ENCODE assay signal across 8 cellular contexts in genomic region chr6:47247227-47247797, GRCh38.
DNase-seq lines count a peak whose midpoint lies in the region; ATAC-seq, FAIRE-seq and TF ChIP-seq lines count a peak whose summit lies in the region.

No MANE protein-coding gene starts in this region.

- CTCF ChIA-PET in GM12878 (lab: Yijun Ruan, JAX): interaction anchor here (1.2 to 1.5 kb wide), 2 partner anchors 8 to 58 kb away, joined by 3 read pairs; no protein-coding TSS in a partner anchor

- H2AFZ ChIP-seq in GM12878 (ENCODE audit: control insufficient read depth, low read depth, low read length): no peak overlapping the region

- H3K27ac ChIP-seq in GM12878 (ENCODE audit: control insufficient read depth, insufficient read depth): 0 out of 2 replicates have a peak overlapping the region, but pooled peaks have one; percentile 4

- peaks cover 19% of the 10 kb centered on the region for H3K4me1 ChIP-seq in GM12878 (ENCODE audit: control insufficient read depth, insufficient read depth, low read length)

- TF ChIP-seq CTCF in GM12878 (IDR thresholded peaks at IDR 0.05 in 2 of 3, conservative IDR thresholded peaks at IDR 0.05 in 1 of 3; ENCODE audit: control insufficient read depth in 2 of 3, extremely low read depth in 1 of 3, insufficient read depth in 1 of 3, low read depth in 3 of 3, low read length in 3 of 3) (no peak), progenitor cell of endocrine pancreas (IDR thresholded peaks at IDR 0.05; ENCODE audit: unreplicated experiment) (no peak), natural killer cell (IDR thresholded peaks at IDR 0.05) (no peak)

- RAD21 ChIA-PET in GM12878 (lab: Charles Lee; ENCODE audit: unreplicated experiment): interaction anchor here (0.9 to 1.9 kb wide), 5 partner anchors 10 to 146 kb away, joined by 3 to 4 read pairs (median 3); no protein-coding TSS in a partner anchor

- SMC1A ChIA-PET in GM12878 (lab: Charles Lee; ENCODE audit: uncharacterized antibody, unreplicated experiment): interaction anchor here (0.5 to 3.7 kb wide), 7 partner anchors 12 to 232 kb away, joined by 3 to 10 read pairs (median 4); no protein-coding TSS in a partner anchor

- no peak for TF ChIP-seq RAD21 in GM12878 (IDR thresholded peaks at IDR 0.05; ENCODE audit: insufficient read depth, low read depth, low read length)

- H3K4me2 ChIP-seq in GM12878 (ENCODE audit: control insufficient read depth, insufficient read depth): peak overlapping the region; percentile 36; the same call in 1 of the 2 replicates

- H3K27ac Mint-ChIP-seq in progenitor cell of endocrine pancreas (peak overlapping the region; percentile 64), natural killer cell (peak overlapping the region in 1 of 2 donors; percentile 21)

- H3K9ac ChIP-seq in GM12878 (ENCODE audit: control insufficient read depth, insufficient read depth, low read length): no peak overlapping the region

- H3K36me3 ChIP-seq in GM12878 (ENCODE audit: control insufficient read depth in 2 of 2, insufficient read depth in 2 of 2, low read length in 1 of 2): no peaks in the 10 kb centered on the region

- 0 out of 4 replicates have a peak, but pooled peaks of 1 of the 2 experiments have one; percentile 11 for TF ChIP-seq EP300 in GM12878 (IDR thresholded peaks at IDR 0.05; ENCODE audit: borderline replicate concordance in 1 of 2, control insufficient read depth in 1 of 2, low read depth in 2 of 2, low read length in 2 of 2)

- no peaks in the 10 kb centered on the region for H3K9me3 ChIP-seq in GM12878 (replicated peaks; ENCODE audit: control insufficient read depth, insufficient read depth, low read length)

- no peak for FAIRE-seq in GM12878 (lab: Jason Lieb, UNC)

- intact Hi-C loops in GM12878 (cut with micrococcal nuclease; ENCODE audit: unreplicated experiment): no loop called here
- intact Hi-C loops in natural killer cell (cut with micrococcal nuclease): no loop called here

- H4K20me1 ChIP-seq in GM12878 (ENCODE audit: control insufficient read depth, insufficient read depth): no peaks in the 10 kb centered on the region

- peaks cover 37% of the 10 kb centered on the region for H3K4me1 Mint-ChIP-seq in progenitor cell of endocrine pancreas (ENCODE audit: low read depth)
- peaks cover 0 to 8% of the 10 kb centered on the region in 2 donors for H3K4me1 Mint-ChIP-seq in natural killer cell

- H3K27me3 Mint-ChIP-seq in progenitor cell of endocrine pancreas: no peaks in the 10 kb centered on the region
- no peaks in the 10 kb centered on the region for H3K27me3 Mint-ChIP-seq in natural killer cell (ENCODE audit: low read depth in 2 of 2)

- WGBS in GM12878 (ENCODE audit: insufficient coverage, insufficient replicate concordance, low lambda C conversion rate, missing lambda C conversion rate): 0% methylated on average over 2 of the region's 2 CpGs

- in situ Hi-C loops in GM12878 (cut with MboI): no loop called here

- H3K9me3 Mint-ChIP-seq in progenitor cell of endocrine pancreas (ENCODE audit: low read depth) (no peaks in the 10 kb centered on the region), natural killer cell (no peaks in the 10 kb centered on the region)

- no peaks in the 10 kb centered on the region for H3K27me3 ChIP-seq in GM12878 (replicated peaks in 1 of 2; ENCODE audit: control insufficient read depth in 2 of 2, insufficient read depth in 2 of 2, low read length in 1 of 2)

- no TSS peak for BruUV-seq in GM12878 (replicated peaks; lab: Mats Ljungman, UMichigan)

- H3K36me3 Mint-ChIP-seq in progenitor cell of endocrine pancreas (ENCODE audit: insufficient read depth) (peaks cover 13% of the 10 kb centered on the region), natural killer cell (no peaks in the 10 kb centered on the region)

- no peaks in the 10 kb centered on the region for H3K79me2 ChIP-seq in GM12878 (ENCODE audit: control insufficient read depth, insufficient read depth, low read length)

- POLR2A ChIA-PET in GM12878 (lab: Charles Lee): interaction anchor here (0.6 kb wide), 1 partner anchor 292 kb away, joined by 8 read pairs; no protein-coding TSS in a partner anchor

- DNase-seq in NCI-H1417 treated with DMSO at 0.1 percent for 48 hours (lab: John Stamatoyannopoulos, UW) (peak; percentile 66), GM12878 (ENCODE audit: low read depth, low spot score) (no peak), progenitor cell of endocrine pancreas (ENCODE audit: low spot score, unreplicated experiment) (no peak), natural killer cell (no peak), GM19240 (ENCODE audit: insufficient read length, low spot score) (no peak)
- no peak for DNase-seq in effector CD4-positive, alpha-beta T cell

- ATAC-seq in GM18498 (IDR thresholded peaks at IDR 0.05; ENCODE audit: unreplicated experiment) (peak; percentile 39), HG02610 (IDR thresholded peaks at IDR 0.05; ENCODE audit: unreplicated experiment) (peak; percentile 25), GM12878 (peak; percentile 29), natural killer cell (no peak)

- no peak overlapping the region for H3K4me3 ChIP-seq in GM12878

- TF ChIP-seq POLR2A in GM12878 (IDR thresholded peaks at IDR 0.05; ENCODE audit: low read depth, low read length): no peak

- no peak overlapping the region for H3K4me3 Mint-ChIP-seq in progenitor cell of endocrine pancreas (ENCODE audit: low read depth)
- no peak overlapping the region for H3K4me3 Mint-ChIP-seq in natural killer cell

TF ChIP-seq in GM12878, 131 proteins besides CTCF, POLR2A, EP300 and RAD21:
- peak; percentile 45; the same call in 1 of the 2 replicates for TF ChIP-seq TCF3 (IDR thresholded peaks at IDR 0.05; ENCODE audit: borderline replicate concordance, insufficient read depth, low read depth, low read length)
- TF ChIP-seq SRF (IDR thresholded peaks at IDR 0.05; ENCODE audit: low read depth in 2 of 2, low read length in 2 of 2): no peak
- peak; percentile 65; the same call in 1 of the 2 replicates for TF ChIP-seq TCF12 (IDR thresholded peaks at IDR 0.05; ENCODE audit: low read depth, low read length)
- TF ChIP-seq IRF3 (IDR thresholded peaks at IDR 0.05): no peak
- TF ChIP-seq NFIC (IDR thresholded peaks at IDR 0.05; ENCODE audit: low read depth, low read length): 0 out of 2 replicates have a peak, but pooled peaks have one; percentile 15
- TF ChIP-seq SUZ12 (IDR thresholded peaks at IDR 0.05; ENCODE audit: unreplicated experiment): no peak
- no peak for TF ChIP-seq SP1 (IDR thresholded peaks at IDR 0.05; ENCODE audit: low read depth, low read length)
- no peak for TF ChIP-seq YBX1 (IDR thresholded peaks at IDR 0.05)

Comparison
In these comparisons a context has a peak if more than half of its experiments do, and no peak if none do; other contexts are left out.
1. ATAC-seq: peak in GM18498 (single experiment), HG02610 (single experiment) and GM12878 (single experiment); none in natural killer cell (0 of 3).